9 cellular contexts compared by ENCODE assay signal in the genomic region with DNA sequence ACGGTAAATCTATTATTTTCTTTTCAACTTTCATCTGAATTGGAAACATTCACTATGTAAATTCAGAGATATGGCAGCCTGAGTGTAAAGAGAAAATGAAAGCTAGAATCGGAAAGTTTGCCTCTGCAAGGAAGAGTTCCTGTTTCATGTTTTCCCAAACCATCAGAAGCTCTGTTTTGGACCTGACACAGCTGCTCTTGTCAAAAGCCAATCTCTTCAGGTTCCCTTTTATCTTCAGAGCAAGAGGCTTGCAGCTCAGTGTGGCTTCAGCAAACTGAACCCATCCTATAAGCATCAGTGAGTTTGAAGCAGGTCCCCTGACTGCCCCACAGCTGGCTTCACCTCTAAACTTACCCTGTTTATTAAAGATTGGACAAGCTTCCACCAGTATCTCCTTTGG.
DNase-seq lines count a peak whose midpoint lies in the region; ATAC-seq, FAIRE-seq and TF ChIP-seq lines count a peak whose summit lies in the region.
"Had no signal": no experiment of that assay in that cellular context is flagged by ENCODE, and none has a peak within 500 bp of the region (broad histone marks: within the 10 kb centered on the region; RNA-seq: fewer than 3 reads in every experiment).

No MANE protein-coding gene starts in this region.

- no peak for TF ChIP-seq EP300 in esophagus muscularis mucosa (IDR thresholded peaks at IDR 0.05)

- H3K9ac ChIP-seq in BLaER1 = no peak overlapping the region

- no peaks in the 10 kb centered on the region for H3K36me3 ChIP-seq in BLaER1
- H3K36me3 ChIP-seq in esophagus muscularis mucosa = no peaks in the 10 kb centered on the region

- intact Hi-C loops in esophagus muscularis mucosa (cut with DNase I) = no loop called here
- intact Hi-C loops in CD4-positive, alpha-beta T cell (cut with DNase I, micrococcal nuclease) = no loop called here

- H3K27me3 ChIP-seq in BLaER1 (no peaks in the 10 kb centered on the region), esophagus muscularis mucosa (no peaks in the 10 kb centered on the region)
- H3K27me3 ChIP-seq in CD4-positive, alpha-beta T cell (ENCODE audit: control insufficient read depth, insufficient read depth, low read length) = no peaks in the 10 kb centered on the region

- H3K27me3 Mint-ChIP-seq in CD4-positive, alpha-beta T cell = no peaks in the 10 kb centered on the region
- H3K27me3 Mint-ChIP-seq in activated T-helper 17 cell treated with anti-CD3 and anti-CD28 coated beads, Interleukin-2, amount 50 U/mL, for 72 hours = no peaks in the 10 kb centered on the region
- H3K27me3 Mint-ChIP-seq: memory B cell had no signal

- no peak overlapping the region for H3K27ac Mint-ChIP-seq in CD4-positive, alpha-beta T cell
- no peak overlapping the region for H3K27ac Mint-ChIP-seq in activated T-helper 17 cell treated with anti-CD3 and anti-CD28 coated beads, Interleukin-2, amount 50 U/mL, for 72 hours
- H3K27ac Mint-ChIP-seq: memory B cell had no signal

- H3K27ac ChIP-seq in BLaER1 = no peak overlapping the region
- H3K27ac ChIP-seq in esophagus muscularis mucosa (replicated peaks in 1 of 4) = peak overlapping the region in 1 of 4 donors; percentile 13
- H3K27ac ChIP-seq in CD4-positive, alpha-beta T cell (ENCODE audit: low read depth, low read length) = no peak overlapping the region

- ATAC-seq in GM19452 (IDR thresholded peaks at IDR 0.05; ENCODE audit: unreplicated experiment) (peak; percentile 85), HG03354 (IDR thresholded peaks at IDR 0.05; ENCODE audit: poor library complexity, severe bottlenecking, unreplicated experiment) (peak; percentile 90)
- ATAC-seq in CD4-positive, alpha-beta T cell (ENCODE audit: poor library complexity) = no peak
- no peak for ATAC-seq in activated T-helper 17 cell treated with anti-CD3 and anti-CD28 coated beads, Interleukin-2, amount 50 U/mL, for 72 hours (replicated peaks)

- WGBS in esophagus muscularis mucosa = 44% methylated on average over 2 of the region's 2 CpGs

- TF ChIP-seq POLR2A in esophagus muscularis mucosa (IDR thresholded peaks at IDR 0.05; ENCODE audit: low read depth) = no peak

- H3K36me3 Mint-ChIP-seq in CD4-positive, alpha-beta T cell (ENCODE audit: low read depth) = no peaks in the 10 kb centered on the region
- H3K36me3 Mint-ChIP-seq in activated T-helper 17 cell treated with anti-CD3 and anti-CD28 coated beads, Interleukin-2, amount 50 U/mL, for 72 hours (ENCODE audit: low read depth) = no peaks in the 10 kb centered on the region
- H3K36me3 Mint-ChIP-seq: memory B cell had no signal

- H3K9me3 Mint-ChIP-seq in CD4-positive, alpha-beta T cell = peaks cover 11% of the 10 kb centered on the region
- peaks cover 3% of the 10 kb centered on the region for H3K9me3 Mint-ChIP-seq in activated T-helper 17 cell treated with anti-CD3 and anti-CD28 coated beads, Interleukin-2, amount 50 U/mL, for 72 hours

- H4K20me1 ChIP-seq in BLaER1 = no peaks in the 10 kb centered on the region

- CTCF ChIA-PET in CD4-positive, alpha-beta T cell (lab: Charles Lee) = no interaction called here

- H3K4me3 ChIP-seq in BLaER1 = no peak overlapping the region
- H3K4me3 ChIP-seq in esophagus muscularis mucosa = peak overlapping the region; percentile 12 to 40 (median 31)

- no peaks in the 10 kb centered on the region for H3K4me1 Mint-ChIP-seq in CD4-positive, alpha-beta T cell (ENCODE audit: low read depth)
- no peaks in the 10 kb centered on the region for H3K4me1 Mint-ChIP-seq in activated T-helper 17 cell treated with anti-CD3 and anti-CD28 coated beads, Interleukin-2, amount 50 U/mL, for 72 hours

- POLR2A ChIA-PET in CD4-positive, alpha-beta T cell (lab: Charles Lee) = no interaction called here

- H3K4me2 ChIP-seq in BLaER1 = peak overlapping the region; percentile 50; the same call in 1 of the 2 replicates

- TF ChIP-seq CTCF in esophagus muscularis mucosa (IDR thresholded peaks at IDR 0.05) (no peak), D721Med (IDR thresholded peaks at IDR 0.05; ENCODE audit: insufficient read depth, missing control alignments) (no peak)
- no peak for TF ChIP-seq CTCF in CD4-positive, alpha-beta T cell (IDR thresholded peaks at IDR 0.05)

- DNase-seq in esophagus muscularis mucosa (ENCODE audit: extremely low spot score) (no peak), ecto neural progenitor cell (ENCODE audit: low spot score) (no peak), D721Med (ENCODE audit: insufficient read length, low spot score) (no peak)
- DNase-seq in CD4-positive, alpha-beta T cell = no peak

- H3K4me1 ChIP-seq in BLaER1 (no peaks in the 10 kb centered on the region), esophagus muscularis mucosa (no peaks in the 10 kb centered on the region)

- FAIRE-seq in D721Med (lab: Jason Lieb, UNC) = no peak

- no peak overlapping the region for H3K4me3 Mint-ChIP-seq in CD4-positive, alpha-beta T cell
- H3K4me3 Mint-ChIP-seq in activated T-helper 17 cell treated with anti-CD3 and anti-CD28 coated beads, Interleukin-2, amount 50 U/mL, for 72 hours = no peak overlapping the region
- H3K4me3 Mint-ChIP-seq: memory B cell had no signal

- H3K9me3 ChIP-seq in BLaER1 (no peaks in the 10 kb centered on the region), esophagus muscularis mucosa (no peaks in the 10 kb centered on the region)
- H3K9me3 ChIP-seq in CD4-positive, alpha-beta T cell (ENCODE audit: control insufficient read depth, low read length) = no peaks in the 10 kb centered on the region

Comparison
In these comparisons a context has a peak if more than half of its experiments do, and no peak if none do; other contexts are left out.
1. ATAC-seq: peak in GM19452 (single experiment) and HG03354 (single experiment); none in CD4-positive, alpha-beta T cell (single experiment) and activated T-helper 17 cell treated with anti-CD3 and anti-CD28 coated beads, Interleukin-2, amount 50 U/mL, for 72 hours (single experiment).